Comparison of ENCODE assay signal across 8 cellular contexts in the genomic region with DNA sequence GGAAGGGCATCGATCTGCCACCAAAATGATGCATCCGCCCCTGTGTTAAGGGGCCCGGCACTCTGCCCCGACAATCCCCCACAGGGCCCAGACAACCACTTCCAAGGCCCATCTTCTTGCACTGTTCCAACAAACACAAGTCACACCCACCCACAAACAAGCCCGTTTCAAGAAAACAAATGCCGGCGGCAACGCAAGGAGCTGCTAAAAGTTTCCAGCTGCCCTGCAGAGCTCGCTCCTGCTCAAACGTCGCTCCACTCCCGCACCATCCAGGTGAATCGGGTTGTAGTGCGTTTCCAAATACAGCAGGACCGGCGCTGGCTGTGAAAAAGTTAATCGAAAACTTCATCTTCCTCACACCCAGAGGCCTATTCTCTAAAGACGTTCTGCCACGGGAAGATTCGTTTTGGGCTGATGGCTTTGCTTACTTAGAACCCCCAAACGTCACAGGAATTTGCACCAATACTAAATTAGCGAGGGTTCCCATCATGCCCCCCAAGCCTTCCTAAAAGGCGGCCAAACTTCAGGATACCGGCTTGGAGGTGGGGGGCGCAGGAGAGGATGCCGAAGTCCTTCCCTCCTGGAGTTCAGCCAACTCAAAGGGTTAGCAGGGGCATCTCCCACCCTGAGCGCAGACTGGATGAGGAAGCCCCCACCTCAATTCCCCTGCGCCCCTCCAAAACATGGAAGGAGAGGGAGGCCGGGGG.
DNase-seq lines count a peak whose midpoint lies in the region; ATAC-seq, FAIRE-seq and TF ChIP-seq lines count a peak whose summit lies in the region.

No MANE protein-coding gene starts in this region.

- H3K36me3 ChIP-seq in body of pancreas (replicated peaks in 1 of 2; ENCODE audit: insufficient read depth in 1 of 2, low read depth in 2 of 2) (no peaks in the 10 kb centered on the region), HepG2 (replicated peaks in 1 of 2; ENCODE audit: control insufficient read depth in 1 of 2, insufficient read depth in 2 of 2, low read length in 2 of 2) (no peaks in the 10 kb centered on the region), upper lobe of left lung (no peaks in the 10 kb centered on the region)

- H3K27me3 ChIP-seq in body of pancreas (no peaks in the 10 kb centered on the region), HepG2 (ENCODE audit: control insufficient read depth in 1 of 2, insufficient read depth in 2 of 2, low read length in 2 of 2) (peaks cover 1 to 39% of the 10 kb centered on the region in 2 experiments; a peak in 4 of 5 replicates), upper lobe of left lung (peaks cover 0 to 4% (median 2%) of the 10 kb centered on the region in 4 donors)

- peak; percentile 26 for DNase-seq in stimulated activated CD4-positive, alpha-beta T cell treated with anti-CD3 and anti-CD28 coated beads, Interleukin-15, amount 100 ng/mL, for 24 hours
- DNase-seq in stimulated activated CD4-positive, alpha-beta T cell treated with anti-CD3 and anti-CD28 coated beads, Interleukin-4, amount 100 ng/mL, for 24 hours: no peak
- DNase-seq in body of pancreas: peak in 3 of 4 donors; percentile 5 to 16 (median 9)
- no peak for DNase-seq in HepG2 (ENCODE audit: low spot score)
- no peak for DNase-seq in upper lobe of left lung
- no peak for DNase-seq in A172 (ENCODE audit: low spot score)
- DNase-seq in GM20000 (ENCODE audit: low spot score): no peak

- H3K9me3 ChIP-seq in body of pancreas: no peaks in the 10 kb centered on the region
- H3K9me3 ChIP-seq in HepG2 (ENCODE audit: low read length): no peaks in the 10 kb centered on the region
- H3K9me3 ChIP-seq in upper lobe of left lung: no peaks in the 10 kb centered on the region

- no peaks in the 10 kb centered on the region for H4K20me1 ChIP-seq in HepG2 (ENCODE audit: insufficient read depth, low read length)

- POLR2A ChIA-PET in HepG2 (lab: Yijun Ruan, JAX): no interaction called here

- H2AFZ ChIP-seq in HepG2 (ENCODE audit: low read length): no peak overlapping the region

- H3K4me1 ChIP-seq in body of pancreas: peaks cover 28% of the 10 kb centered on the region
- H3K4me1 ChIP-seq in HepG2 (ENCODE audit: insufficient read depth, low read length): peaks cover 7% of the 10 kb centered on the region
- H3K4me1 ChIP-seq in upper lobe of left lung: peaks cover 10 to 39% (median 29%) of the 10 kb centered on the region in 4 donors

- no peak for TF ChIP-seq EP300 in HepG2 (IDR thresholded peaks at IDR 0.05; ENCODE audit: low read depth in 2 of 2, low read length in 2 of 2)
- no peak for TF ChIP-seq EP300 in HepG2 (CRISPR knock-in tag; IDR thresholded peaks at IDR 0.05; ENCODE audit: borderline replicate concordance)
- TF ChIP-seq EP300 in upper lobe of left lung (IDR thresholded peaks at IDR 0.05): no peak

- no peak for ATAC-seq in body of pancreas
- ATAC-seq in HepG2: no peak
- ATAC-seq in upper lobe of left lung (ENCODE audit: low FRiP score in 2 of 2): no peak
- no peak for ATAC-seq in GM18502 (IDR thresholded peaks at IDR 0.05; ENCODE audit: poor library complexity, unreplicated experiment)

- H3K4me2 ChIP-seq in HepG2 (ENCODE audit: low read depth, low read length): 0 out of 2 replicates have a peak overlapping the region, but pooled peaks have one; percentile 3

- H3K4me3 ChIP-seq in body of pancreas (peak overlapping the region; percentile 38 to 68), HepG2 (replicated peaks in 1 of 3; ENCODE audit: insufficient read depth in 1 of 3, low read depth in 2 of 3, low read length in 3 of 3) (no peak overlapping the region), upper lobe of left lung (peak overlapping the region; percentile 71 to 91 (median 82))

- TF ChIP-seq POLR2A in body of pancreas (IDR thresholded peaks at IDR 0.05) (no peak), HepG2 (IDR thresholded peaks at IDR 0.05; ENCODE audit: insufficient read depth in 1 of 2, low read depth in 2 of 2, low read length in 2 of 2) (no peak), upper lobe of left lung (IDR thresholded peaks at IDR 0.05) (no peak)

- in situ Hi-C loops in HepG2 (cut with HindIII; ENCODE audit: extremely low pct_ligation_motif_present, low pct_unique_long_range_greater_than_20kb): no loop called here

- BruUV-seq in HepG2 (replicated peaks; lab: Mats Ljungman, UMichigan): no TSS peak

- WGBS in body of pancreas, 2 donors: 17 to 45% methylated on average over 13 to 27 of the region's 29 CpGs
- 47% methylated on average over 29 of the region's 29 CpGs for WGBS in HepG2 (ENCODE audit: low lambda C conversion rate)
- WGBS in upper lobe of left lung, 2 donors: 20 to 24% methylated on average over 27 to 29 of the region's 29 CpGs

- TF ChIP-seq CTCF in body of pancreas (IDR thresholded peaks at IDR 0.05) (no peak), HepG2 (CRISPR knock-in tag; IDR thresholded peaks at IDR 0.05) (no peak), upper lobe of left lung (IDR thresholded peaks at IDR 0.05) (no peak), GM20000 (IDR thresholded peaks at IDR 0.05; ENCODE audit: extremely low read depth, missing control alignments) (no peak)

- H3K79me2 ChIP-seq in HepG2 (ENCODE audit: insufficient read depth, low read length): no peaks in the 10 kb centered on the region

- intact Hi-C loops in body of pancreas (cut with DNase I): no loop called here
- intact Hi-C loops in HepG2 (cut with micrococcal nuclease; ENCODE audit: unreplicated experiment): no loop called here

- H3K9ac ChIP-seq in HepG2 (ENCODE audit: insufficient read depth, low read depth, low read length): no peak overlapping the region

- no peak for TF ChIP-seq RAD21 in HepG2 (CRISPR knock-in tag; IDR thresholded peaks at IDR 0.05)

- no peak for FAIRE-seq in HepG2 (lab: Jason Lieb, UNC)

- CTCF ChIA-PET in HepG2 (lab: Yijun Ruan, JAX; ENCODE audit: low intra/inter-chr PET ratio, low total read pairs): no interaction called here

- peak overlapping the region in 3 of 4 donors; percentile 89 to 97 (median 95) for H3K27ac ChIP-seq in body of pancreas
- H3K27ac ChIP-seq in HepG2 (ENCODE audit: extremely low read length, insufficient read depth, low read length): no peak overlapping the region
- peak overlapping the region; percentile 76 to 96 (median 90) for H3K27ac ChIP-seq in upper lobe of left lung

TF ChIP-seq in HepG2, 621 proteins besides CTCF, POLR2A, EP300 and RAD21:
- no peak for TF ChIP-seq FLYWCH1 (CRISPR knock-in tag; IDR thresholded peaks at IDR 0.05)
- TF ChIP-seq RFX5 (IDR thresholded peaks at IDR 0.05; ENCODE audit: low read depth, low read length): no peak
- TF ChIP-seq ZBTB21 (CRISPR knock-in tag; IDR thresholded peaks at IDR 0.05): no peak
- TF ChIP-seq RNF2 (conservative IDR thresholded peaks at IDR 0.05; ENCODE audit: low read depth): no peak
- no peak for TF ChIP-seq JDP2 (CRISPR knock-in tag; IDR thresholded peaks at IDR 0.05; ENCODE audit: borderline replicate concordance)
- TF ChIP-seq ZBTB1 (CRISPR knock-in tag; IDR thresholded peaks at IDR 0.05; ENCODE audit: borderline replicate concordance): no peak
- TF ChIP-seq, protein P1, sequence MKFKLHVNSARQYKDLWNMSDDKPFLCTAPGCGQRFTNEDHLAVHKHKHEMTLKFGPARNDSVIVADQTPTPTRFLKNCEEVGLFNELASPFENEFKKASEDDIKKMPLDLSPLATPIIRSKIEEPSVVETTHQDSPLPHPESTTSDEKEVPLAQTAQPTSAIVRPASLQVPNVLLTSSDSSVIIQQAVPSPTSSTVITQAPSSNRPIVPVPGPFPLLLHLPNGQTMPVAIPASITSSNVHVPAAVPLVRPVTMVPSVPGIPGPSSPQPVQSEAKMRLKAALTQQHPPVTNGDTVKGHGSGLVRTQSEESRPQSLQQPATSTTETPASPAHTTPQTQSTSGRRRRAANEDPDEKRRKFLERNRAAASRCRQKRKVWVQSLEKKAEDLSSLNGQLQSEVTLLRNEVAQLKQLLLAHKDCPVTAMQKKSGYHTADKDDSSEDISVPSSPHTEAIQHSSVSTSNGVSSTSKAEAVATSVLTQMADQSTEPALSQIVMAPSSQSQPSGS (CRISPR knock-in tag; IDR thresholded peaks at IDR 0.05): no peak
- TF ChIP-seq SP1 (IDR thresholded peaks at IDR 0.05): no peak
- TF ChIP-seq SP1 (CRISPR knock-in tag; IDR thresholded peaks at IDR 0.05): no peak
- TF ChIP-seq HCFC1 (IDR thresholded peaks at IDR 0.05; ENCODE audit: low read depth, low read length): no peak
- no peak for TF ChIP-seq SATB2 (CRISPR knock-in tag; IDR thresholded peaks at IDR 0.05)

Comparison
In these comparisons a context has a peak if more than half of its experiments do, and no peak if none do; other contexts are left out.
1. DNase-seq: peak in stimulated activated CD4-positive, alpha-beta T cell treated with anti-CD3 and anti-CD28 coated beads, Interleukin-15, amount 100 ng/mL, for 24 hours (single experiment) and body of pancreas (3 of 4); none in stimulated activated CD4-positive, alpha-beta T cell treated with anti-CD3 and anti-CD28 coated beads, Interleukin-4, amount 100 ng/mL, for 24 hours (single experiment), HepG2 (single experiment), upper lobe of left lung (0 of 2), A172 (single experiment) and GM20000 (single experiment).
2. H3K4me3 ChIP-seq: peak in body of pancreas (2 of 2) and upper lobe of left lung (4 of 4); none in HepG2 (0 of 3).